In genomic region chr5:56290378-56291057, GRCh38 we compare ENCODE assay signal across 24 cellular contexts. TPM values are rescaled to one million over a fixed set of nuclear protein-coding genes. Genes with fewer than 3 reads are reported as not detected.
"Had no signal": no experiment of that assay in that cellular context is flagged by ENCODE, and none has a peak within 500 bp of the region (broad histone marks: within the 10 kb centered on the region; RNA-seq: fewer than 3 reads in every experiment).

No MANE protein-coding gene starts in this region.

- H3K4me1 Mint-ChIP-seq: stimulated activated effector memory CD8-positive, alpha-beta T cell treated with anti-CD3 and anti-CD28 coated beads, Interleukin-12 subunit alpha, Interleukin-12 subunit beta, amount 100 ng/mL, for 72 hours had no signal

- H3K36me3 Mint-ChIP-seq: activated naive CD4-positive, alpha-beta T cell treated with anti-CD3 and anti-CD28 coated beads, Interleukin-2, amount 50 U/mL, for 72 hours; stimulated activated effector memory CD8-positive, alpha-beta T cell treated with anti-CD3 and anti-CD28 coated beads, Interleukin-12 subunit alpha, Interleukin-12 subunit beta, amount 100 ng/mL, for 72 hours; type B pancreatic cell had no signal

- H3K27ac Mint-ChIP-seq: activated naive CD4-positive, alpha-beta T cell treated with anti-CD3 and anti-CD28 coated beads, Interleukin-2, amount 50 U/mL, for 72 hours; stimulated activated effector memory CD8-positive, alpha-beta T cell treated with anti-CD3 and anti-CD28 coated beads, Interleukin-12 subunit alpha, Interleukin-12 subunit beta, amount 100 ng/mL, for 72 hours; T-helper 1 cell treated with Interleukin-12 subunit alpha and Interleukin-12 subunit beta and Interleukin-4 antibody, amounts not matched to agents 30 μg/mL and 1 μg/mL, for 36 hours; type B pancreatic cell had no signal

- H3K27me3 ChIP-seq: adrenal gland, testis had no signal

- DNase-seq: activated CD8-positive, alpha-beta memory T cell treated with anti-CD3 and anti-CD28 coated beads for 24 hours; activated CD8-positive, alpha-beta memory T cell treated with anti-CD3 and anti-CD28 coated beads, Interleukin-2, amount 50 U/mL, for 48 hours; activated effector memory CD4-positive, alpha-beta T cell treated with anti-CD3 and anti-CD28 coated beads, Interleukin-2, amount 50 U/mL, for 16 hours; activated T-cell treated with anti-CD3 and anti-CD28 coated beads, Interleukin-2, amount 50 U/mL, for 48 hours; adrenal gland; cerebellar nuclear complex; cortex of kidney; erythroblast; foreskin melanocyte; kidney; psoas muscle; right cardiac atrium; stimulated activated CD4-positive, alpha-beta T cell treated with anti-CD3 and anti-CD28 coated beads, Interleukin-15, amount 100 ng/mL, for 24 hours; stimulated activated CD4-positive, alpha-beta T cell treated with anti-CD3 and anti-CD28 coated beads, Interleukin-2, amount 100 ng/mL, for 48 hours; testis had no signal

- H3K27me3 Mint-ChIP-seq: type B pancreatic cell had no signal

- H3K4me3 ChIP-seq: adrenal gland, psoas muscle, testis had no signal

- H3K27ac ChIP-seq: adrenal gland, psoas muscle, testis had no signal

- H3K4me3 Mint-ChIP-seq: neural crest cell; stimulated activated effector memory CD8-positive, alpha-beta T cell treated with anti-CD3 and anti-CD28 coated beads, Interleukin-12 subunit alpha, Interleukin-12 subunit beta, amount 100 ng/mL, for 72 hours; T-helper 1 cell treated with Interleukin-12 subunit alpha and Interleukin-12 subunit beta and Interleukin-4 antibody, amounts not matched to agents 30 μg/mL and 1 μg/mL, for 36 hours; type B pancreatic cell had no signal

- H3K36me3 ChIP-seq: adrenal gland had no signal

- H3K9me3 ChIP-seq: adrenal gland, psoas muscle, testis had no signal

- H3K9me3 Mint-ChIP-seq: stimulated activated effector memory CD8-positive, alpha-beta T cell treated with anti-CD3 and anti-CD28 coated beads, Interleukin-12 subunit alpha, Interleukin-12 subunit beta, amount 100 ng/mL, for 72 hours had no signal

- H3K4me1 ChIP-seq: adrenal gland, psoas muscle, testis had no signal

RNA-seq across cellular contexts. Expression of gene ANKRD55, which starts 57.4 kb away (rescaled TPM):
- total RNA-seq: astrocyte, bronchial epithelial cell, myocyte, osteocyte, psoas muscle had no signal
